1 cellular context compared by ENCODE assay signal in the genomic region with DNA sequence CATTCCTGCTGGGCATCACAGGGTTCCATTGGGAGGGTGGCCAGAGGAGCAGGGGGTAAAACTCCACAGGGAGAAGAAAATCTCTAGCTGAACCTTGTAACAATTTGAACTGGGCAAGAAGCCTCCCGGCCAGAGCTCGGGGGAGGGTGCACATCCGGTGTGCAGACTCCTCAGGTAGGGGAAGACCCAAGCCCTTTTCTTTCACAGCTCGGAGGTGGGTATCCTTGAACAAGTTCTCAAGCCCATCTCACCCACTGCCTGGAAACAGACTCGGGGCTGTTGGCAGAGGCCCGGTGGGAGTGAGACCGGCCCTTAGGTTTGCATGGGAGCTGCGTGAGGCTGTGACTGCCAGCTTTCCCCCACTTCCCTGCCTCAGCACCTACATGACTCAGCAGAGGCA.
TF ChIP-seq lines count a peak whose summit lies in the region.

No MANE protein-coding gene starts in this region.

TF ChIP-seq in WTC11, 78 proteins besides CTCF, POLR2A, EP300 and RAD21 (continued from another document):
- TF ChIP-seq, protein P1, sequence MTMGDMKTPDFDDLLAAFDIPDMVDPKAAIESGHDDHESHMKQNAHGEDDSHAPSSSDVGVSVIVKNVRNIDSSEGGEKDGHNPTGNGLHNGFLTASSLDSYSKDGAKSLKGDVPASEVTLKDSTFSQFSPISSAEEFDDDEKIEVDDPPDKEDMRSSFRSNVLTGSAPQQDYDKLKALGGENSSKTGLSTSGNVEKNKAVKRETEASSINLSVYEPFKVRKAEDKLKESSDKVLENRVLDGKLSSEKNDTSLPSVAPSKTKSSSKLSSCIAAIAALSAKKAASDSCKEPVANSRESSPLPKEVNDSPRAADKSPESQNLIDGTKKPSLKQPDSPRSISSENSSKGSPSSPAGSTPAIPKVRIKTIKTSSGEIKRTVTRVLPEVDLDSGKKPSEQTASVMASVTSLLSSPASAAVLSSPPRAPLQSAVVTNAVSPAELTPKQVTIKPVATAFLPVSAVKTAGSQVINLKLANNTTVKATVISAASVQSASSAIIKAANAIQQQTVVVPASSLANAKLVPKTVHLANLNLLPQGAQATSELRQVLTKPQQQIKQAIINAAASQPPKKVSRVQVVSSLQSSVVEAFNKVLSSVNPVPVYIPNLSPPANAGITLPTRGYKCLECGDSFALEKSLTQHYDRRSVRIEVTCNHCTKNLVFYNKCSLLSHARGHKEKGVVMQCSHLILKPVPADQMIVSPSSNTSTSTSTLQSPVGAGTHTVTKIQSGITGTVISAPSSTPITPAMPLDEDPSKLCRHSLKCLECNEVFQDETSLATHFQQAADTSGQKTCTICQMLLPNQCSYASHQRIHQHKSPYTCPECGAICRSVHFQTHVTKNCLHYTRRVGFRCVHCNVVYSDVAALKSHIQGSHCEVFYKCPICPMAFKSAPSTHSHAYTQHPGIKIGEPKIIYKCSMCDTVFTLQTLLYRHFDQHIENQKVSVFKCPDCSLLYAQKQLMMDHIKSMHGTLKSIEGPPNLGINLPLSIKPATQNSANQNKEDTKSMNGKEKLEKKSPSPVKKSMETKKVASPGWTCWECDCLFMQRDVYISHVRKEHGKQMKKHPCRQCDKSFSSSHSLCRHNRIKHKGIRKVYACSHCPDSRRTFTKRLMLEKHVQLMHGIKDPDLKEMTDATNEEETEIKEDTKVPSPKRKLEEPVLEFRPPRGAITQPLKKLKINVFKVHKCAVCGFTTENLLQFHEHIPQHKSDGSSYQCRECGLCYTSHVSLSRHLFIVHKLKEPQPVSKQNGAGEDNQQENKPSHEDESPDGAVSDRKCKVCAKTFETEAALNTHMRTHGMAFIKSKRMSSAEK (CRISPR knock-in tag; IDR thresholded peaks at IDR 0.05; ENCODE audit: borderline replicate concordance), result no peak
- TF ChIP-seq FOXP1 (CRISPR knock-in tag; IDR thresholded peaks at IDR 0.05; ENCODE audit: borderline replicate concordance), result no peak
- TF ChIP-seq FOXK1 (CRISPR knock-in tag; IDR thresholded peaks at IDR 0.05), result no peak
- TF ChIP-seq, protein P2, sequence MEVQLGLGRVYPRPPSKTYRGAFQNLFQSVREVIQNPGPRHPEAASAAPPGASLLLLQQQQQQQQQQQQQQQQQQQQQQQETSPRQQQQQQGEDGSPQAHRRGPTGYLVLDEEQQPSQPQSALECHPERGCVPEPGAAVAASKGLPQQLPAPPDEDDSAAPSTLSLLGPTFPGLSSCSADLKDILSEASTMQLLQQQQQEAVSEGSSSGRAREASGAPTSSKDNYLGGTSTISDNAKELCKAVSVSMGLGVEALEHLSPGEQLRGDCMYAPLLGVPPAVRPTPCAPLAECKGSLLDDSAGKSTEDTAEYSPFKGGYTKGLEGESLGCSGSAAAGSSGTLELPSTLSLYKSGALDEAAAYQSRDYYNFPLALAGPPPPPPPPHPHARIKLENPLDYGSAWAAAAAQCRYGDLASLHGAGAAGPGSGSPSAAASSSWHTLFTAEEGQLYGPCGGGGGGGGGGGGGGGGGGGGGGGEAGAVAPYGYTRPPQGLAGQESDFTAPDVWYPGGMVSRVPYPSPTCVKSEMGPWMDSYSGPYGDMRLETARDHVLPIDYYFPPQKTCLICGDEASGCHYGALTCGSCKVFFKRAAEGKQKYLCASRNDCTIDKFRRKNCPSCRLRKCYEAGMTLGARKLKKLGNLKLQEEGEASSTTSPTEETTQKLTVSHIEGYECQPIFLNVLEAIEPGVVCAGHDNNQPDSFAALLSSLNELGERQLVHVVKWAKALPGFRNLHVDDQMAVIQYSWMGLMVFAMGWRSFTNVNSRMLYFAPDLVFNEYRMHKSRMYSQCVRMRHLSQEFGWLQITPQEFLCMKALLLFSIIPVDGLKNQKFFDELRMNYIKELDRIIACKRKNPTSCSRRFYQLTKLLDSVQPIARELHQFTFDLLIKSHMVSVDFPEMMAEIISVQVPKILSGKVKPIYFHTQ (CRISPR knock-in tag; IDR thresholded peaks at IDR 0.05), result no peak
- TF ChIP-seq ZNF232 (CRISPR knock-in tag; IDR thresholded peaks at IDR 0.05), result no peak
- TF ChIP-seq, protein P3, sequence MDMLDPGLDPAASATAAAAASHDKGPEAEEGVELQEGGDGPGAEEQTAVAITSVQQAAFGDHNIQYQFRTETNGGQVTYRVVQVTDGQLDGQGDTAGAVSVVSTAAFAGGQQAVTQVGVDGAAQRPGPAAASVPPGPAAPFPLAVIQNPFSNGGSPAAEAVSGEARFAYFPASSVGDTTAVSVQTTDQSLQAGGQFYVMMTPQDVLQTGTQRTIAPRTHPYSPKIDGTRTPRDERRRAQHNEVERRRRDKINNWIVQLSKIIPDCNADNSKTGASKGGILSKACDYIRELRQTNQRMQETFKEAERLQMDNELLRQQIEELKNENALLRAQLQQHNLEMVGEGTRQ (CRISPR knock-in tag; IDR thresholded peaks at IDR 0.05), result no peak
- TF ChIP-seq, protein P4, sequence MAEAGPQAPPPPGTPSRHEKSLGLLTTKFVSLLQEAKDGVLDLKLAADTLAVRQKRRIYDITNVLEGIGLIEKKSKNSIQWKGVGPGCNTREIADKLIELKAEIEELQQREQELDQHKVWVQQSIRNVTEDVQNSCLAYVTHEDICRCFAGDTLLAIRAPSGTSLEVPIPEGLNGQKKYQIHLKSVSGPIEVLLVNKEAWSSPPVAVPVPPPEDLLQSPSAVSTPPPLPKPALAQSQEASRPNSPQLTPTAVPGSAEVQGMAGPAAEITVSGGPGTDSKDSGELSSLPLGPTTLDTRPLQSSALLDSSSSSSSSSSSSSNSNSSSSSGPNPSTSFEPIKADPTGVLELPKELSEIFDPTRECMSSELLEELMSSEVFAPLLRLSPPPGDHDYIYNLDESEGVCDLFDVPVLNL (CRISPR knock-in tag; IDR thresholded peaks at IDR 0.05; ENCODE audit: borderline replicate concordance, low read depth), result no peak
